Comparison of ENCODE assay signal across 35 cellular contexts in genomic region chr3:23573827-23574226, GRCh38.
"Had no signal": no experiment of that assay in that cellular context is flagged by ENCODE, and none has a peak within 500 bp of the region (broad histone marks: within the 10 kb centered on the region; RNA-seq: fewer than 3 reads in every experiment).

No MANE protein-coding gene starts in this region.

- H3K9me3 Mint-ChIP-seq: activated B cell treated with CpG ODN at 0.5 μM for 24 hours; activated CD4-positive, alpha-beta memory T cell treated with anti-CD3 and anti-CD28 coated beads for 36 hours; activated CD8-positive, alpha-beta T cell treated with anti-CD3 and anti-CD28 coated beads for 36 hours; activated T-cell treated with anti-CD3 and anti-CD28 coated beads, Interleukin-2, amount 50 U/mL, for 72 hours; activated T-helper 1 cell treated with anti-CD3 and anti-CD28 coated beads, Interleukin-12 subunit alpha, Interleukin-12 subunit beta, Interleukin-2, Interleukin-4 antibody, amounts not matched to agents 30 ng/mL and 10 ng/mL and 1 ng/mL, durations not matched to agents 14 hours and 24 hours and 36 hours; activated T-helper 17 cell treated with anti-CD3 and anti-CD28 coated beads, Interleukin-2, amount 50 U/mL, for 72 hours; T-helper 1 cell treated with Interleukin-12 subunit alpha and Interleukin-12 subunit beta and Interleukin-4 antibody, amounts not matched to agents 30 μg/mL and 1 μg/mL, for 36 hours; T-helper 2 cell treated with Interferon-gamma antibody and Interleukin-4, amounts not matched to agents 5 μg/mL and 100 μg/mL, for 36 hours had no signal

- ATAC-seq: activated CD8-positive, alpha-beta T cell treated with anti-CD3 and anti-CD28 coated beads for 36 hours; activated naive CD4-positive, alpha-beta T cell treated with anti-CD3 and anti-CD28 coated beads, Interleukin-2, amount 50 U/mL, for 72 hours; activated T-cell treated with anti-CD3 and anti-CD28 coated beads, Interleukin-2, amount 50 U/mL, for 4 hours; activated T-cell treated with anti-CD3 and anti-CD28 coated beads, Interleukin-2, amount 50 U/mL, for 72 hours; activated T-helper 17 cell treated with anti-CD3 and anti-CD28 coated beads, Interleukin-2, amount 50 U/mL, for 72 hours; body of pancreas had no signal

- H3K27ac Mint-ChIP-seq: activated B cell treated with CpG ODN at 0.5 μM for 24 hours; activated CD4-positive, alpha-beta memory T cell treated with anti-CD3 and anti-CD28 coated beads for 36 hours; activated CD4-positive, alpha-beta T cell treated with anti-CD3 and anti-CD28 coated beads, Interleukin-2, amount 10 ng/mL, durations not matched to agents 24 days and 14 days; activated CD8-positive, alpha-beta T cell treated with anti-CD3 and anti-CD28 coated beads for 36 hours; activated naive CD4-positive, alpha-beta T cell treated with anti-CD3 and anti-CD28 coated beads for 36 hours; activated naive CD4-positive, alpha-beta T cell treated with anti-CD3 and anti-CD28 coated beads, Interleukin-2, amount 50 U/mL, for 72 hours; activated naive CD8-positive, alpha-beta T cell treated with anti-CD3 and anti-CD28 coated beads for 36 hours; activated T-cell treated with anti-CD3 and anti-CD28 coated beads, Interleukin-2, amount 50 U/mL, for 72 hours; activated T-helper 1 cell treated with anti-CD3 and anti-CD28 coated beads, Interleukin-12 subunit alpha, Interleukin-12 subunit beta, Interleukin-2, Interleukin-4 antibody, amounts not matched to agents 30 ng/mL and 10 ng/mL and 1 ng/mL, durations not matched to agents 14 hours and 24 hours and 36 hours; activated T-helper 17 cell treated with anti-CD3 and anti-CD28 coated beads, Interleukin-2, amount 50 U/mL, for 72 hours; T-helper 1 cell treated with Interleukin-12 subunit alpha and Interleukin-12 subunit beta and Interleukin-4 antibody, amounts not matched to agents 30 μg/mL and 1 μg/mL, for 36 hours; T-helper 2 cell treated with Interferon-gamma antibody and Interleukin-4, amounts not matched to agents 5 μg/mL and 100 μg/mL, for 36 hours had no signal

- H3K4me3 Mint-ChIP-seq: activated B cell treated with CpG ODN at 0.5 μM for 24 hours; activated CD4-positive, alpha-beta memory T cell treated with anti-CD3 and anti-CD28 coated beads for 36 hours; activated CD4-positive, alpha-beta T cell treated with anti-CD3 and anti-CD28 coated beads, Interleukin-2, amount 10 ng/mL, durations not matched to agents 24 days and 14 days; activated CD8-positive, alpha-beta T cell treated with anti-CD3 and anti-CD28 coated beads for 36 hours; activated naive CD4-positive, alpha-beta T cell treated with anti-CD3 and anti-CD28 coated beads for 36 hours; activated naive CD8-positive, alpha-beta T cell treated with anti-CD3 and anti-CD28 coated beads for 36 hours; activated T-cell treated with anti-CD3 and anti-CD28 coated beads, Interleukin-2, amount 50 U/mL, for 4 hours; activated T-cell treated with anti-CD3 and anti-CD28 coated beads, Interleukin-2, amount 50 U/mL, for 72 hours; activated T-helper 1 cell treated with anti-CD3 and anti-CD28 coated beads, Interleukin-12 subunit alpha, Interleukin-12 subunit beta, Interleukin-2, Interleukin-4 antibody, amounts not matched to agents 30 ng/mL and 10 ng/mL and 1 ng/mL, durations not matched to agents 14 hours and 24 hours and 36 hours; activated T-helper 17 cell treated with anti-CD3 and anti-CD28 coated beads, Interleukin-2, amount 50 U/mL, for 72 hours; T-helper 1 cell treated with Interleukin-12 subunit alpha and Interleukin-12 subunit beta and Interleukin-4 antibody, amounts not matched to agents 30 μg/mL and 1 μg/mL, for 36 hours; T-helper 2 cell treated with Interferon-gamma antibody and Interleukin-4, amounts not matched to agents 5 μg/mL and 100 μg/mL, for 36 hours had no signal

- DNase-seq: activated B cell treated with CpG ODN at 0.5 μM for 24 hours; activated CD4-positive, alpha-beta memory T cell treated with anti-CD3 and anti-CD28 coated beads for 36 hours; activated CD4-positive, alpha-beta T cell treated with anti-CD3 and anti-CD28 coated beads for 4 hours; activated CD4-positive, alpha-beta T cell treated with anti-CD3 and anti-CD28 coated beads, Interleukin-2, amount 10 ng/mL, durations not matched to agents 24 days and 14 days; activated CD4-positive, alpha-beta T cell treated with anti-CD3 and anti-CD28 coated beads, Interleukin-2, amount 50 U/mL, for 1 hour; activated CD4-positive, alpha-beta T cell treated with anti-CD3 and anti-CD28 coated beads, Interleukin-2, amount 50 U/mL, for 4 hours; activated CD4-positive, CD25-positive, alpha-beta regulatory T cell treated with anti-CD3 and anti-CD28 coated beads, Interleukin-2, amount 50 U/mL, for 72 hours; activated CD8-positive, alpha-beta memory T cell treated with anti-CD3 and anti-CD28 coated beads, Interleukin-2, amount 50 U/mL, for 4 hours; activated CD8-positive, alpha-beta T cell treated with anti-CD3 and anti-CD28 coated beads for 36 hours; activated effector memory CD4-positive, alpha-beta T cell treated with anti-CD3 and anti-CD28 coated beads, Interleukin-2, amount 50 U/mL, for 16 hours; activated gamma-delta T cell treated with Interleukin-2 at 50 U/mL for 16 hours; activated naive CD4-positive, alpha-beta T cell; activated naive CD4-positive, alpha-beta T cell treated with anti-CD3 and anti-CD28 coated beads for 36 hours; activated naive CD4-positive, alpha-beta T cell treated with anti-CD3 and anti-CD28 coated beads, Interleukin-2, amount 50 U/mL, for 16 hours; activated naive CD8-positive, alpha-beta T cell treated with anti-CD3 and anti-CD28 coated beads for 36 hours; activated T-cell treated with anti-CD3 and anti-CD28 coated beads for 4 hours; activated T-cell treated with anti-CD3 and anti-CD28 coated beads, Interleukin-2, amount 50 U/mL, for 1 hour; activated T-cell treated with anti-CD3 and anti-CD28 coated beads, Interleukin-2, amount 50 U/mL, for 4 hours; activated T-cell treated with anti-CD3 and anti-CD28 coated beads, Interleukin-2, amount 50 U/mL, for 72 hours; adrenal gland; amniotic stem cell; aorta; body of pancreas; brain microvascular endothelial cell; central memory CD4-positive, alpha-beta T cell; T-helper 2 cell; T-helper 9 cell had no signal

- FAIRE-seq: astrocyte, TTC549 had no signal

- H3K36me3 Mint-ChIP-seq: activated CD4-positive, alpha-beta memory T cell treated with anti-CD3 and anti-CD28 coated beads for 36 hours had no signal

- H3K4me1 Mint-ChIP-seq: activated B cell treated with CpG ODN at 0.5 μM for 24 hours; activated CD4-positive, alpha-beta T cell treated with anti-CD3 and anti-CD28 coated beads, Interleukin-2, amount 10 ng/mL, durations not matched to agents 24 days and 14 days; activated naive CD8-positive, alpha-beta T cell treated with anti-CD3 and anti-CD28 coated beads for 36 hours; activated T-helper 17 cell treated with anti-CD3 and anti-CD28 coated beads, Interleukin-2, amount 50 U/mL, for 72 hours had no signal

- H3K27me3 Mint-ChIP-seq: activated B cell treated with CpG ODN at 0.5 μM for 24 hours; activated CD4-positive, alpha-beta T cell treated with anti-CD3 and anti-CD28 coated beads, Interleukin-2, amount 10 ng/mL, durations not matched to agents 24 days and 14 days; activated CD8-positive, alpha-beta T cell treated with anti-CD3 and anti-CD28 coated beads for 36 hours; activated naive CD8-positive, alpha-beta T cell treated with anti-CD3 and anti-CD28 coated beads for 36 hours had no signal

- H3K4me3 ChIP-seq: adrenal gland, body of pancreas, breast epithelium had no signal
